In the genomic region with DNA sequence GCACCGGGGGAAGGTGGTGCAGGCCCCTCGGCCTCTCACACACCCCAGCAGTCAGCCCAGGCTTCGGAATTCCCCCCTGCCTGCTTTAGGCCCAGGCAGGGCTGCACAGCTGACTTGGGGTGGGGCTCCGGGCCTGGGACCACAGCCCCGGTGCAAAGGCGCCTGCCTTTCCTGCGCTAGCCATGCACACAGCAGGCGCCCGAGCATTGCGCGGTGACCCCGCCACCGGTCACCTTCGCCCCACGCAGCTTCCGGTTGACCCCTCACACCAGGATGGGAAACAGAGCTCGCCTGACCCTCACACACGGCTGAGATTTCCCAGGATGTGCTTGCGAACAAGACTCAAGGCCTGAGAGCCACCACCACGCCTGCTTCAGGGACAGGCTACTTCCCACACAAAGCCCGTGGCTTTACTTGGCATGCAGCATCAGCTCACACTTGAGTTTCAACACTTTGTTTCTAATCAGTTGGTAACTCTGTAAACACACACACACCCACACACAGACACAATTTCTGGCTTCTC, we compare ENCODE assay signal across 2 cellular contexts.
A peak's percentile ranks its signal among the peaks of the same experiment; 100 is the strongest.
TF ChIP-seq lines count a peak whose summit lies in the region.

No MANE protein-coding gene starts in this region.

TF ChIP-seq in HepG2, 621 proteins besides CTCF, POLR2A, EP300 and RAD21:
- no peak for TF ChIP-seq CBX2 (IDR thresholded peaks at IDR 0.05; ENCODE audit: low read depth, low read length)
- TF ChIP-seq CBX2 (CRISPR knock-in tag; IDR thresholded peaks at IDR 0.05; ENCODE audit: low read depth), result no peak
- TF ChIP-seq ZBTB7A (CRISPR knock-in tag; IDR thresholded peaks at IDR 0.05), result no peak
- no peak for TF ChIP-seq SAFB2 (CRISPR knock-in tag; IDR thresholded peaks at IDR 0.05; ENCODE audit: borderline replicate concordance, low read depth)
- peak; percentile 46 for TF ChIP-seq RBM22 (optimal IDR thresholded peaks at IDR 0.05; ENCODE audit: low read length)
- no peak for TF ChIP-seq ZNF430 (CRISPR knock-in tag; IDR thresholded peaks at IDR 0.05)
- TF ChIP-seq MED8 (CRISPR knock-in tag; IDR thresholded peaks at IDR 0.05; ENCODE audit: insufficient replicate concordance), result no peak

TF ChIP-seq in GM23338, 12 proteins besides CTCF, POLR2A, EP300 and RAD21:
- TF ChIP-seq JUNB (IDR thresholded peaks at IDR 0.05; ENCODE audit: unreplicated experiment), result no peak
- no peak for TF ChIP-seq EZH2phosphoT487 (IDR thresholded peaks at IDR 0.05; ENCODE audit: unreplicated experiment)
- TF ChIP-seq, protein P1, sequence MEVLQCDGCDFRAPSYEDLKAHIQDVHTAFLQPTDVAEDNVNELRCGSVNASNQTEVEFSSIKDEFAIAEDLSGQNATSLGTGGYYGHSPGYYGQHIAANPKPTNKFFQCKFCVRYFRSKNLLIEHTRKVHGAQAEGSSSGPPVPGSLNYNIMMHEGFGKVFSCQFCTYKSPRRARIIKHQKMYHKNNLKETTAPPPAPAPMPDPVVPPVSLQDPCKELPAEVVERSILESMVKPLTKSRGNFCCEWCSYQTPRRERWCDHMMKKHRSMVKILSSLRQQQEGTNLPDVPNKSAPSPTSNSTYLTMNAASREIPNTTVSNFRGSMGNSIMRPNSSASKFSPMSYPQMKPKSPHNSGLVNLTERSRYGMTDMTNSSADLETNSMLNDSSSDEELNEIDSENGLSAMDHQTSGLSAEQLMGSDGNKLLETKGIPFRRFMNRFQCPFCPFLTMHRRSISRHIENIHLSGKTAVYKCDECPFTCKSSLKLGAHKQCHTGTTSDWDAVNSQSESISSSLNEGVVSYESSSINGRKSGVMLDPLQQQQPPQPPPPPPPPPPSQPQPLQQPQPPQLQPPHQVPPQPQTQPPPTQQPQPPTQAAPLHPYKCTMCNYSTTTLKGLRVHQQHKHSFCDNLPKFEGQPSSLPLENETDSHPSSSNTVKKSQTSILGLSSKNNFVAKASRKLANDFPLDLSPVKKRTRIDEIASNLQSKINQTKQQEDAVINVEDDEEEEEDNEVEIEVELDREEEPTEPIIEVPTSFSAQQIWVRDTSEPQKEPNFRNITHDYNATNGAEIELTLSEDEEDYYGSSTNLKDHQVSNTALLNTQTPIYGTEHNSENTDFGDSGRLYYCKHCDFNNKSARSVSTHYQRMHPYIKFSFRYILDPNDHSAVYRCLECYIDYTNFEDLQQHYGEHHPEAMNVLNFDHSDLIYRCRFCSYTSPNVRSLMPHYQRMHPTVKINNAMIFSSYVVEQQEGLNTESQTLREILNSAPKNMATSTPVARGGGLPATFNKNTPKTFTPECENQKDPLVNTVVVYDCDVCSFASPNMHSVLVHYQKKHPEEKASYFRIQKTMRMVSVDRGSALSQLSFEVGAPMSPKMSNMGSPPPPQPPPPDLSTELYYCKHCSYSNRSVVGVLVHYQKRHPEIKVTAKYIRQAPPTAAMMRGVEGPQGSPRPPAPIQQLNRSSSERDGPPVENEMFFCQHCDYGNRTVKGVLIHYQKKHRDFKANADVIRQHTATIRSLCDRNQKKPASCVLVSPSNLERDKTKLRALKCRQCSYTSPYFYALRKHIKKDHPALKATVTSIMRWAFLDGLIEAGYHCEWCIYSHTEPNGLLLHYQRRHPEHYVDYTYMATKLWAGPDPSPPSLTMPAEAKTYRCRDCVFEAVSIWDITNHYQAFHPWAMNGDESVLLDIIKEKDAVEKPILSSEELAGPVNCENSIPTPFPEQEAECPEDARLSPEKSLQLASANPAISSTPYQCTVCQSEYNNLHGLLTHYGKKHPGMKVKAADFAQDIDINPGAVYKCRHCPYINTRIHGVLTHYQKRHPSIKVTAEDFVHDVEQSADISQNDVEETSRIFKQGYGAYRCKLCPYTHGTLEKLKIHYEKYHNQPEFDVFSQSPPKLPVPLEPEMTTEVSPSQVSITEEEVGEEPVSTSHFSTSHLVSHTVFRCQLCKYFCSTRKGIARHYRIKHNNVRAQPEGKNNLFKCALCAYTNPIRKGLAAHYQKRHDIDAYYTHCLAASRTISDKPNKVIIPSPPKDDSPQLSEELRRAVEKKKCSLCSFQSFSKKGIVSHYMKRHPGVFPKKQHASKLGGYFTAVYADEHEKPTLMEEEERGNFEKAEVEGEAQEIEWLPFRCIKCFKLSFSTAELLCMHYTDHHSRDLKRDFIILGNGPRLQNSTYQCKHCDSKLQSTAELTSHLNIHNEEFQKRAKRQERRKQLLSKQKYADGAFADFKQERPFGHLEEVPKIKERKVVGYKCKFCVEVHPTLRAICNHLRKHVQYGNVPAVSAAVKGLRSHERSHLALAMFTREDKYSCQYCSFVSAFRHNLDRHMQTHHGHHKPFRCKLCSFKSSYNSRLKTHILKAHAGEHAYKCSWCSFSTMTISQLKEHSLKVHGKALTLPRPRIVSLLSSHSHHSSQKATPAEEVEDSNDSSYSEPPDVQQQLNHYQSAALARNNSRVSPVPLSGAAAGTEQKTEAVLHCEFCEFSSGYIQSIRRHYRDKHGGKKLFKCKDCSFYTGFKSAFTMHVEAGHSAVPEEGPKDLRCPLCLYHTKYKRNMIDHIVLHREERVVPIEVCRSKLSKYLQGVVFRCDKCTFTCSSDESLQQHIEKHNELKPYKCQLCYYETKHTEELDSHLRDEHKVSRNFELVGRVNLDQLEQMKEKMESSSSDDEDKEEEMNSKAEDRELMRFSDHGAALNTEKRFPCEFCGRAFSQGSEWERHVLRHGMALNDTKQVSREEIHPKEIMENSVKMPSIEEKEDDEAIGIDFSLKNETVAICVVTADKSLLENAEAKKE (CRISPR knock-in tag; IDR thresholded peaks at IDR 0.05), result no peak
- no peak for TF ChIP-seq ZNF114 (CRISPR knock-in tag; IDR thresholded peaks at IDR 0.05)
- TF ChIP-seq ZNF331 (CRISPR knock-in tag; IDR thresholded peaks at IDR 0.05; ENCODE audit: low read depth), result no peak
- no peak for TF ChIP-seq NANOG (IDR thresholded peaks at IDR 0.05; ENCODE audit: borderline replicate concordance)
- no peak for TF ChIP-seq POLR2AphosphoS5 (IDR thresholded peaks at IDR 0.05; ENCODE audit: low read depth)
- TF ChIP-seq EZH2 (IDR thresholded peaks at IDR 0.05; ENCODE audit: low read depth, unreplicated experiment), result no peak
TF ChIP-seq in GM23338: peak in this region for 0.
